In genomic region chr16:345686-346231, GRCh38 we compare ENCODE assay signal across 13 cellular contexts. TPM values are rescaled to one million over a fixed set of nuclear protein-coding genes. Genes with fewer than 3 reads are reported as not detected.
DNase-seq lines count a peak whose midpoint lies in the region; ATAC-seq and TF ChIP-seq lines count a peak whose summit lies in the region.
"Had no signal": no experiment of that assay in that cellular context is flagged by ENCODE, and none has a peak within 500 bp of the region (broad histone marks: within the 10 kb centered on the region; RNA-seq: fewer than 3 reads in every experiment).

No MANE protein-coding gene starts in this region.

- no peak for ATAC-seq in GM23338
- peak; percentile 38 for ATAC-seq in mucosa of descending colon
- no peak for ATAC-seq in GM21825 (IDR thresholded peaks at IDR 0.05; ENCODE audit: unreplicated experiment)
- ATAC-seq: PC-3 had no signal

- H3K27me3 ChIP-seq in GM23338 (ENCODE audit: insufficient read depth) (no peaks in the 10 kb centered on the region), thyroid gland (no peaks in the 10 kb centered on the region)

- TF ChIP-seq CTCF in GM23338 (conservative IDR thresholded peaks at IDR 0.05; ENCODE audit: low read depth in 2 of 2) (no peak), mucosa of descending colon (IDR thresholded peaks at IDR 0.05) (no peak), thyroid gland (IDR thresholded peaks at IDR 0.05) (no peak)

- H3K4me2 ChIP-seq in GM23338: no peak overlapping the region

- H3K36me3 Mint-ChIP-seq in activated T-cell treated with anti-CD3 and anti-CD28 coated beads, Interleukin-2, amount 50 U/mL, for 24 hours (ENCODE audit: low read depth): peaks cover 74% of the 10 kb centered on the region
- H3K36me3 Mint-ChIP-seq in GM23338 (ENCODE audit: low read depth): peaks cover 67% of the 10 kb centered on the region
- peaks cover 78% of the 10 kb centered on the region for H3K36me3 Mint-ChIP-seq in activated CD4-positive, alpha-beta memory T cell treated with anti-CD3 and anti-CD28 coated beads, Interleukin-2, amount 10 ng/mL, durations not matched to agents 7 days and 5 days (ENCODE audit: low read depth)

- POLR2A ChIA-PET in activated CD4-positive, alpha-beta memory T cell treated with anti-CD3 and anti-CD28 coated beads, Interleukin-2, amount 10 ng/mL, durations not matched to agents 7 days and 5 days (lab: Charles Lee): interaction anchor here (1.0 to 1.4 kb wide), 5 partner anchors 9 to 117 kb away, joined by 3 to 8 read pairs (median 4); partner anchors contain the start of gene FAM234A

- H3K79me2 ChIP-seq in GM23338 (replicated peaks; ENCODE audit: insufficient read depth): peaks cover 100% of the 10 kb centered on the region

- H3K27me3 Mint-ChIP-seq in activated T-cell treated with anti-CD3 and anti-CD28 coated beads, Interleukin-2, amount 50 U/mL, for 24 hours: no peaks in the 10 kb centered on the region
- peaks cover 5% of the 10 kb centered on the region for H3K27me3 Mint-ChIP-seq in GM23338 (ENCODE audit: insufficient read depth, low read depth, poor library complexity)
- H3K27me3 Mint-ChIP-seq in activated CD4-positive, alpha-beta memory T cell treated with anti-CD3 and anti-CD28 coated beads, Interleukin-2, amount 10 ng/mL, durations not matched to agents 7 days and 5 days: no peaks in the 10 kb centered on the region

- no peaks in the 10 kb centered on the region for H3K9me3 Mint-ChIP-seq in activated T-cell treated with anti-CD3 and anti-CD28 coated beads, Interleukin-2, amount 50 U/mL, for 24 hours
- no peaks in the 10 kb centered on the region for H3K9me3 Mint-ChIP-seq in GM23338
- H3K9me3 Mint-ChIP-seq in activated CD4-positive, alpha-beta memory T cell treated with anti-CD3 and anti-CD28 coated beads, Interleukin-2, amount 10 ng/mL, durations not matched to agents 7 days and 5 days: no peaks in the 10 kb centered on the region

- intact Hi-C loops in mucosa of descending colon (cut with DNase I, micrococcal nuclease): no loop called here
- intact Hi-C loops in thyroid gland (cut with DNase I): no loop called here

- H3K4me3 ChIP-seq in GM23338 (no peak overlapping the region), mucosa of descending colon (no peak overlapping the region), thyroid gland (replicated peaks in 1 of 3) (no peak overlapping the region)

- no peaks in the 10 kb centered on the region for H3K9me3 ChIP-seq in mucosa of descending colon
- H3K9me3 ChIP-seq in thyroid gland: no peaks in the 10 kb centered on the region

- no peaks in the 10 kb centered on the region for H3K9me2 ChIP-seq in GM23338 (ENCODE audit: insufficient read depth)

- H3K4me3 Mint-ChIP-seq in activated T-cell treated with anti-CD3 and anti-CD28 coated beads, Interleukin-2, amount 50 U/mL, for 24 hours: no peak overlapping the region
- no peak overlapping the region for H3K4me3 Mint-ChIP-seq in GM23338
- H3K4me3 Mint-ChIP-seq in activated CD4-positive, alpha-beta memory T cell treated with anti-CD3 and anti-CD28 coated beads, Interleukin-2, amount 10 ng/mL, durations not matched to agents 7 days and 5 days: no peak overlapping the region

- H3K4me1 Mint-ChIP-seq in activated T-cell treated with anti-CD3 and anti-CD28 coated beads, Interleukin-2, amount 50 U/mL, for 24 hours (ENCODE audit: low read depth): peaks cover 82% of the 10 kb centered on the region
- peaks cover 14% of the 10 kb centered on the region for H3K4me1 Mint-ChIP-seq in GM23338
- H3K4me1 Mint-ChIP-seq in activated CD4-positive, alpha-beta memory T cell treated with anti-CD3 and anti-CD28 coated beads, Interleukin-2, amount 10 ng/mL, durations not matched to agents 7 days and 5 days: peaks cover 71% of the 10 kb centered on the region

- H3F3A ChIP-seq in GM23338 (replicated peaks; ENCODE audit: low read depth): peaks cover 11% of the 10 kb centered on the region

- H4K20me1 ChIP-seq in GM23338 (replicated peaks; ENCODE audit: insufficient read depth): peaks cover 53% of the 10 kb centered on the region

- no peaks in the 10 kb centered on the region for H3K4me1 ChIP-seq in GM23338 (ENCODE audit: insufficient read depth)
- H3K4me1 ChIP-seq in mucosa of descending colon (ENCODE audit: low read depth): peaks cover 3% of the 10 kb centered on the region
- peaks cover 10 to 16% of the 10 kb centered on the region in 2 donors for H3K4me1 ChIP-seq in thyroid gland

- H3K36me3 ChIP-seq in GM23338 (ENCODE audit: insufficient read depth) (no peaks in the 10 kb centered on the region), mucosa of descending colon (ENCODE audit: low read depth) (no peaks in the 10 kb centered on the region), thyroid gland (peaks cover 0 to 8% of the 10 kb centered on the region in 2 donors)

- no peak for TF ChIP-seq POLR2A in thyroid gland (IDR thresholded peaks at IDR 0.05)

- no peak overlapping the region for H2AFZ ChIP-seq in GM23338

- CTCF ChIA-PET in activated CD4-positive, alpha-beta memory T cell treated with anti-CD3 and anti-CD28 coated beads, Interleukin-2, amount 10 ng/mL, durations not matched to agents 7 days and 5 days (lab: Charles Lee): interaction anchor here (0.6 to 1.0 kb wide), 3 partner anchors 20 to 239 kb away, joined by 3 to 4 read pairs (median 3); partner anchors contain the start of gene FAM234A

- 0 out of 2 replicates have a peak overlapping the region, but pooled peaks have one; percentile 50 for H3K27ac ChIP-seq in GM23338 (ENCODE audit: low read depth)
- H3K27ac ChIP-seq in thyroid gland: no peak overlapping the region

- peak overlapping the region; percentile 55 for H3K27ac Mint-ChIP-seq in activated T-cell treated with anti-CD3 and anti-CD28 coated beads, Interleukin-2, amount 50 U/mL, for 24 hours
- H3K27ac Mint-ChIP-seq in GM23338: peak overlapping the region; percentile 46; the same call in 1 of the 2 replicates
- H3K27ac Mint-ChIP-seq in activated CD4-positive, alpha-beta memory T cell treated with anti-CD3 and anti-CD28 coated beads, Interleukin-2, amount 10 ng/mL, durations not matched to agents 7 days and 5 days: peak overlapping the region; percentile 63

- 90% methylated on average over 16 of the region's 16 CpGs for WGBS in thyroid gland, 2 donors

- DNase-seq in activated T-cell treated with anti-CD3 and anti-CD28 coated beads, Interleukin-2, amount 50 U/mL, for 24 hours: no peak
- DNase-seq in activated T-cell treated with anti-CD3 and anti-CD28 coated beads, Interleukin-2, amount 50 U/mL, for 1 hour: no peak
- DNase-seq in GM23338 (ENCODE audit: low spot score) (no peak), mucosa of descending colon (no peak), thyroid gland (no peak), foreskin melanocyte (no peak)
- DNase-seq in activated CD4-positive, alpha-beta memory T cell treated with anti-CD3 and anti-CD28 coated beads, Interleukin-2, amount 10 ng/mL, durations not matched to agents 7 days and 5 days: peak; percentile 66
- DNase-seq: KG1, NCI-H1092, NCI-H1694 treated with DMSO at 0.1 percent for 48 hours, NCI-H345, PC-3 had no signal

RNA-seq across cellular contexts. Expression of gene AXIN1, which starts 6.8 kb away (rescaled TPM):
- total RNA-seq in GM23338 (2014; rRNA removed; shearing (Covaris generic)): 50.6 and 54.5 TPM in 2 replicates
- polyA plus RNA-seq in GM23338 (2016; fragmentation: Nextera tagmentation; extraction: Ambion mirVana): 14.3 and 15.0 TPM in 2 replicates
- 10 to 100 TPM; 25.4 to 25.7 TPM for total RNA-seq in activated CD4-positive, alpha-beta memory T cell treated with anti-CD3 and anti-CD28 coated beads, Interleukin-2, amount 10 ng/mL, durations not matched to agents 7 days and 5 days
- 10 to 100 TPM; 33.0 to 46.3 (median 40.0) TPM for total RNA-seq in mucosa of descending colon
- total RNA-seq in thyroid gland: 10 to 100 TPM; 17.5 to 29.7 (median 26.4) TPM

RNA-seq across cellular contexts. Expression of gene MRPL28, which starts 24.6 kb away (rescaled TPM):
- 115 and 169 TPM in 2 replicates for total RNA-seq in GM23338 (2014; rRNA removed; shearing (Covaris generic))
- 129 and 135 TPM in 2 replicates for polyA plus RNA-seq in GM23338 (2016; fragmentation: Nextera tagmentation; extraction: Ambion mirVana)
- total RNA-seq in activated CD4-positive, alpha-beta memory T cell treated with anti-CD3 and anti-CD28 coated beads, Interleukin-2, amount 10 ng/mL, durations not matched to agents 7 days and 5 days: 10 to 100 TPM; 71.4 to 72.6 TPM
- total RNA-seq in mucosa of descending colon (10 to 100 TPM; 39.7 to 53.8 (median 49.1) TPM), thyroid gland (100 to 1,000 TPM in 1 of 4 donors, 10 to 100 TPM in 3; 39.9 to 106 (median 80.7) TPM)

RNA-seq across cellular contexts. Expression of gene PGAP6, which starts 36.0 kb away (rescaled TPM):
- 98.7 and 112 TPM in 2 replicates for total RNA-seq in GM23338 (2014; rRNA removed; shearing (Covaris generic))
- 25.1 and 29.5 TPM in 2 replicates for polyA plus RNA-seq in GM23338 (2016; fragmentation: Nextera tagmentation; extraction: Ambion mirVana)
- 10 to 100 TPM; 59.2 to 59.9 TPM for total RNA-seq in activated CD4-positive, alpha-beta memory T cell treated with anti-CD3 and anti-CD28 coated beads, Interleukin-2, amount 10 ng/mL, durations not matched to agents 7 days and 5 days
- 100 to 1,000 TPM in 1 of 3 donors, 10 to 100 TPM in 2; 77.3 to 134 (median 95.7) TPM for total RNA-seq in mucosa of descending colon
- total RNA-seq in thyroid gland: 10 to 100 TPM; 31.6 to 83.3 (median 62.2) TPM

RNA-seq across cellular contexts. Expression of gene NME4, which starts 51.2 kb away (rescaled TPM):
- 228 and 249 TPM in 2 replicates for total RNA-seq in GM23338 (2014; rRNA removed; shearing (Covaris generic))
- polyA plus RNA-seq in GM23338 (2016; fragmentation: Nextera tagmentation; extraction: Ambion mirVana): 511 and 521 TPM in 2 replicates
- total RNA-seq in activated CD4-positive, alpha-beta memory T cell treated with anti-CD3 and anti-CD28 coated beads, Interleukin-2, amount 10 ng/mL, durations not matched to agents 7 days and 5 days: 10 to 100 TPM; 33.9 to 34.0 TPM
- total RNA-seq in mucosa of descending colon (100 to 1,000 TPM in 1 of 3 donors, 10 to 100 TPM in 2; 24.5 to 125 (median 43.6) TPM), thyroid gland (10 to 100 TPM; 31.7 to 65.0 (median 59.7) TPM)

RNA-seq across cellular contexts. Expression of gene DECR2, which starts 55.9 kb away (rescaled TPM):
- total RNA-seq in GM23338 (2014; rRNA removed; shearing (Covaris generic)): 17.9 and 26.9 TPM in 2 replicates
- polyA plus RNA-seq in GM23338 (2016; fragmentation: Nextera tagmentation; extraction: Ambion mirVana): 19.0 and 20.3 TPM in 2 replicates
- total RNA-seq in activated CD4-positive, alpha-beta memory T cell treated with anti-CD3 and anti-CD28 coated beads, Interleukin-2, amount 10 ng/mL, durations not matched to agents 7 days and 5 days: 1 to 10 TPM; 3.0 to 3.3 TPM
- 10 to 100 TPM; 39.5 to 64.3 (median 56.0) TPM for total RNA-seq in mucosa of descending colon
- total RNA-seq in thyroid gland: 10 to 100 TPM in 2 of 4 donors, 1 to 10 TPM in 2; 3.1 to 13.5 (median 9.5) TPM
